In the genomic region with DNA sequence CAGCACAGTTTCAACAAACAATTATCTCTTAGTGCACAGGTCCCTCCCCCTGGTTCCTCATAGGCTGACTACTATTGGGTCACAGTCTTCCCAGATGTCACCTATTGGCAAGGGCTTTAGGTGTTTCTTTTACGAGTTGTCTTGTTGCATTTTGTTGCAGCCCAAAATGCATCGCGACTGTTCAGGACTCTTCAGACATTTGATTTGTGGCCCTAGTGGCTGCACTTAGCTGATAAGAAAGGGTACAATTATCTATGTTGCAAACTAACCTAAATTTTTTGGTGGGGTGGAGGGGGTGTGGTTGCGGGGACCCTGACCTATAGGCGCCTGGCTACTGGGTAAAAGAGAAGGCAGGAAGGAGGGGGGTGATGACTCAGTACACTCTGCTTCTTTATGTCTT, we compare ENCODE assay signal across 32 cellular contexts. TPM values are rescaled to one million over a fixed set of nuclear protein-coding genes. Genes with fewer than 3 reads are reported as not detected.
DNase-seq lines count a peak whose midpoint lies in the region; ATAC-seq, FAIRE-seq and TF ChIP-seq lines count a peak whose summit lies in the region.
"Had no signal": no experiment of that assay in that cellular context is flagged by ENCODE, and none has a peak within 500 bp of the region (broad histone marks: within the 10 kb centered on the region; RNA-seq: fewer than 3 reads in every experiment).

No MANE protein-coding gene starts in this region.

- H3K4me2 ChIP-seq in K562 (ENCODE audit: insufficient read depth, low read length): no peak overlapping the region
- H3K4me2 ChIP-seq: A549; BLaER1; BLaER1 treated with 17β-estradiol and CSF1 and Interleukin-3, amounts not matched to agents 10 nM and 100 nM had no signal

- peaks cover 1% of the 10 kb centered on the region for H3K36me3 ChIP-seq in H7 (replicated peaks; ENCODE audit: control insufficient read depth, insufficient read depth, low read length)
- H3K36me3 ChIP-seq in K562 (ENCODE audit: control insufficient read depth, insufficient read depth, low read length): peaks cover 42% of the 10 kb centered on the region
- H3K36me3 ChIP-seq in upper lobe of left lung: peaks cover 26 to 80% (median 37%) of the 10 kb centered on the region in 4 donors

- TF ChIP-seq CTCF in K562 (IDR thresholded peaks at IDR 0.05 in 2 of 3, conservative IDR thresholded peaks at IDR 0.05 in 1 of 3; ENCODE audit: insufficient read depth in 2 of 3, low read depth in 1 of 3, low read length in 3 of 3) (no peak), upper lobe of left lung (IDR thresholded peaks at IDR 0.05) (no peak)

- H3K79me2 ChIP-seq in K562 (ENCODE audit: control insufficient read depth, insufficient read depth, low read length): no peaks in the 10 kb centered on the region

- no peak for FAIRE-seq in K562 (lab: Jason Lieb, UNC)
- FAIRE-seq: A549, D721Med had no signal

- H2AFZ ChIP-seq in K562 (ENCODE audit: low read depth, low read length): no peak overlapping the region

- H3K4me1 ChIP-seq in K562 (replicated peaks in 1 of 2; ENCODE audit: control insufficient read depth in 2 of 2, insufficient read depth in 2 of 2, low read length in 2 of 2) (no peaks in the 10 kb centered on the region), upper lobe of left lung (no peaks in the 10 kb centered on the region)
- H3K4me1 ChIP-seq: A549; BE2C; BLaER1; BLaER1 treated with 17β-estradiol and CSF1 and Interleukin-3, amounts not matched to agents 10 nM and 100 nM; Caco-2 had no signal

- in situ Hi-C loops in K562 (cut with MboI): no loop called here

- ATAC-seq in K562: peak; percentile 67
- ATAC-seq in GM19455 (IDR thresholded peaks at IDR 0.05; ENCODE audit: unreplicated experiment): no peak
- no peak for ATAC-seq in upper lobe of left lung (ENCODE audit: low FRiP score in 2 of 2)
- ATAC-seq: A549; CD8-positive, alpha-beta T cell had no signal

- BruUV-seq in K562 (replicated peaks; lab: Mats Ljungman, UMichigan): no TSS peak

- no peaks in the 10 kb centered on the region for H3K9me1 ChIP-seq in K562 (ENCODE audit: control insufficient read depth, insufficient read depth, low read length)

- no peak for TF ChIP-seq EP300 in K562 (IDR thresholded peaks at IDR 0.05; ENCODE audit: low read length)
- TF ChIP-seq EP300 in upper lobe of left lung (IDR thresholded peaks at IDR 0.05): no peak

- no peak for TF ChIP-seq POLR2A in K562 (conservative IDR thresholded peaks at IDR 0.05)
- no peak for TF ChIP-seq POLR2A in erythroblast (IDR thresholded peaks at IDR 0.05; ENCODE audit: low read length)
- TF ChIP-seq POLR2A in upper lobe of left lung (IDR thresholded peaks at IDR 0.05): no peak

- intact Hi-C loops in K562 (cut with micrococcal nuclease): no loop called here

- H3K9me3 ChIP-seq in K562 (replicated peaks; ENCODE audit: control insufficient read depth, insufficient read depth, low read depth, low read length): peaks cover 11% of the 10 kb centered on the region
- H3K9me3 ChIP-seq in upper lobe of left lung: peaks cover 22 to 64% (median 47%) of the 10 kb centered on the region in 4 donors

- H3K27me3 ChIP-seq in H7 (ENCODE audit: control insufficient read depth, insufficient read depth, low read length): no peaks in the 10 kb centered on the region; the same call in 1 of the 2 replicates
- H3K27me3 ChIP-seq in K562 (ENCODE audit: control insufficient read depth in 2 of 2, insufficient read depth in 2 of 2, low read length in 2 of 2): no peaks in the 10 kb centered on the region
- H3K27me3 ChIP-seq in upper lobe of left lung: no peaks in the 10 kb centered on the region
- H3K27me3 ChIP-seq: BE2C; BLaER1; BLaER1 treated with 17β-estradiol and CSF1 and Interleukin-3, amounts not matched to agents 10 nM and 100 nM had no signal

- no peak overlapping the region for H3K9ac ChIP-seq in K562 (ENCODE audit: insufficient read depth in 1 of 2, low read depth in 2 of 2, low read length in 2 of 2)
- H3K9ac ChIP-seq: BLaER1; BLaER1 treated with 17β-estradiol and CSF1 and Interleukin-3, amounts not matched to agents 10 nM and 100 nM had no signal

- CTCF ChIA-PET in K562 (lab: Yijun Ruan, JAX; ENCODE audit: low intra/inter-chr PET ratio): no interaction called here

- POLR2A ChIA-PET in K562 (lab: Yijun Ruan, JAX): no interaction called here

- TF ChIP-seq RAD21 in K562 (CRISPR knock-in tag; conservative IDR thresholded peaks at IDR 0.05 in 1 of 2, IDR thresholded peaks at IDR 0.05 in 1 of 2): no peak

- H3K4me3 ChIP-seq in H7 (ENCODE audit: insufficient read depth, low read depth, low read length): no peak overlapping the region
- no peak overlapping the region for H3K4me3 ChIP-seq in K562
- H3K4me3 ChIP-seq in upper lobe of left lung: no peak overlapping the region
- H3K4me3 ChIP-seq: A549; BLaER1; BLaER1 treated with 17β-estradiol and CSF1 and Interleukin-3, amounts not matched to agents 10 nM and 100 nM had no signal

- WGBS in K562 (ENCODE audit: insufficient coverage, low coverage, missing lambda C conversion rate): 54% methylated on average over 5 of the region's 5 CpGs
- 97 to 99% methylated on average over 5 of the region's 5 CpGs for WGBS in upper lobe of left lung, 2 donors

- H4K20me1 ChIP-seq in K562 (replicated peaks; ENCODE audit: control insufficient read depth, insufficient read depth, low read length): no peaks in the 10 kb centered on the region
- H4K20me1 ChIP-seq: BLaER1; BLaER1 treated with 17β-estradiol and CSF1 and Interleukin-3, amounts not matched to agents 10 nM and 100 nM had no signal

- DNase-seq in H7 (peak; percentile 5), K562 (ENCODE audit: extremely low read depth in 1 of 4, low spot score in 3 of 4) (peak in 3 of 4 experiments; percentile 13 to 37 (median 31)), erythroblast (lab: John Stamatoyannopoulos, UW) (peak; percentile 3), SW 1271 (lab: John Stamatoyannopoulos, UW) (no peak), upper lobe of left lung (no peak)
- DNase-seq: 8988T; ACHN; AML-193; BE2C; C1 segment of cervical spinal cord; Caco-2; Calu3; CD4-positive, alpha-beta memory T cell; CD4-positive, alpha-beta T cell; CD4-positive, CD25-positive, alpha-beta regulatory T cell; CD8-positive, alpha-beta memory T cell; CD8-positive, alpha-beta T cell; COR-L47; DMS 273 treated with DMSO at 0.1 percent for 48 hours; DMS153; DMS53; DMS79; DMS79 treated with DMSO at 0.1 percent for 48 hours; DND-41; EL had no signal

- H3K27ac ChIP-seq in K562 (ENCODE audit: extremely low read depth, low read depth, low read length) (no peak overlapping the region), upper lobe of left lung (no peak overlapping the region)
- H3K27ac ChIP-seq: 22Rv1; A549; BLaER1; BLaER1 treated with 17β-estradiol and CSF1 and Interleukin-3, amounts not matched to agents 10 nM and 100 nM; C4-2B had no signal

TF ChIP-seq in K562, 482 proteins besides CTCF, POLR2A, EP300 and RAD21 (continues in another document):
- TF ChIP-seq MEIS2 (IDR thresholded peaks at IDR 0.05; ENCODE audit: partially characterized antibody): peak; percentile 58
- peak; percentile 39; the same call in 1 of the 2 replicates for TF ChIP-seq ARID1B (IDR thresholded peaks at IDR 0.05)

RNA-seq across cellular contexts. Expression of a gene that starts 29.1 kb away (rescaled TPM):
- total RNA-seq in H7 (2014; rRNA removed; shearing (Covaris generic)): 70.5 and 82.7 TPM in 2 replicates
- 26.6 and 60.5 TPM in 2 replicates for total RNA-seq in K562 (2011; cell fraction: chromatin; rRNA removed; ENCODE audit: low replicate concordance)
- 19.8 and 24.5 TPM in 2 replicates for total RNA-seq in K562 (2011; cell fraction: nucleolus; rRNA removed)
- total RNA-seq in K562 (2011; cell fraction: nucleoplasm; rRNA removed): 44.8 and 76.0 TPM in 2 replicates
- total RNA-seq in K562 (2014; rRNA removed) (16.2 and 21.4 TPM in 2 replicates), K562 (2014; rRNA removed; fragmentation: Illumina TruSeq; extraction: Trizol) (32.5 and 37.2 TPM in 2 replicates), K562 (2015; rRNA removed; fragmentation: Illumina TruSeq; extraction: Trizol) (31.6 and 33.8 TPM in 2 replicates), K562 (2021) (22.1 and 23.5 TPM in 2 replicates), upper lobe of left lung (10 to 100 TPM in 5 of 6 donors, 1 to 10 TPM in 1; 4.1 to 22.3 (median 11.9) TPM)
- polyA plus RNA-seq in K562 (2011; rRNA removed) (40.8 and 49.4 TPM in 2 replicates), K562 (2014; fragmentation: Illumina TruSeq; extraction: Trizol) (25.9 and 28.9 TPM in 2 replicates), K562 (2014; fragmentation: Nextera tagmentation; extraction: Ambion mirVana) (10 to 100 TPM; 25.2 to 29.1 TPM), K562 (2014; rRNA removed) (22.6 and 24.8 TPM in 2 replicates)
- polyA plus RNA-seq in K562 (2011; cell fraction: cytosol; rRNA removed): 19.0 and 33.4 TPM in 2 replicates
- 16.6 and 23.3 TPM in 2 replicates for polyA plus RNA-seq in K562 (2011; cell fraction: nucleus; rRNA removed)
- polyA plus RNA-seq in K562 (2012): 15.6 and 22.4 TPM in 2 replicates
- polyA minus RNA-seq in K562 (2011; rRNA and poly(A)+ RNA removed): 39.0 and 53.1 TPM in 2 replicates
- 14.0 and 22.3 TPM in 2 replicates for polyA minus RNA-seq in K562 (2011; cell fraction: cytosol; rRNA and poly(A)+ RNA removed)
- 17.0 and 31.5 TPM in 2 replicates for polyA minus RNA-seq in K562 (2011; cell fraction: nucleus; rRNA and poly(A)+ RNA removed)

RNA-seq across cellular contexts. Expression of a gene that starts 32.4 kb away (rescaled TPM):
- total RNA-seq in H7 (2014; rRNA removed; shearing (Covaris generic)): 3.3 and 9.8 TPM in 2 replicates
- total RNA-seq in K562 (2011; cell fraction: chromatin; rRNA removed; ENCODE audit: low replicate concordance): 47.3 and 62.1 TPM in 2 replicates
- total RNA-seq in K562 (2011; cell fraction: nucleolus; rRNA removed): 40.9 and 57.4 TPM in 2 replicates
- total RNA-seq in K562 (2011; cell fraction: nucleoplasm; rRNA removed): 60.1 and 64.7 TPM in 2 replicates
- total RNA-seq in K562 (2014; rRNA removed) (5.3 and 5.6 TPM in 2 replicates), K562 (2014; rRNA removed; fragmentation: Illumina TruSeq; extraction: Trizol) (15.4 and 15.8 TPM in 2 replicates), K562 (2015; rRNA removed; fragmentation: Illumina TruSeq; extraction: Trizol) (10.8 and 11.7 TPM in 2 replicates), K562 (2021) (7.8 and 9.6 TPM in 2 replicates), upper lobe of left lung (10 to 100 TPM in 5 of 6 donors, 1 to 10 TPM in 1; 7.9 to 15.6 (median 13.1) TPM)
- polyA plus RNA-seq in K562 (2011; rRNA removed) (11.3 and 11.4 TPM in 2 replicates), K562 (2014; fragmentation: Illumina TruSeq; extraction: Trizol) (7.6 and 9.4 TPM in 2 replicates), K562 (2014; fragmentation: Nextera tagmentation; extraction: Ambion mirVana) (1 to 10 TPM; 4.7 to 5.3 TPM), K562 (2014; rRNA removed) (5.0 and 5.2 TPM in 2 replicates)
- 7.0 and 15.1 TPM in 2 replicates for polyA plus RNA-seq in K562 (2011; cell fraction: cytosol; rRNA removed)
- polyA plus RNA-seq in K562 (2011; cell fraction: nucleus; rRNA removed): 6.2 and 7.7 TPM in 2 replicates
- 4.0 and 5.2 TPM in 2 replicates for polyA plus RNA-seq in K562 (2012)
- 19.4 and 19.8 TPM in 2 replicates for polyA minus RNA-seq in K562 (2011; rRNA and poly(A)+ RNA removed)
- 8.9 and 12.7 TPM in 2 replicates for polyA minus RNA-seq in K562 (2011; cell fraction: cytosol; rRNA and poly(A)+ RNA removed)
- polyA minus RNA-seq in K562 (2011; cell fraction: nucleus; rRNA and poly(A)+ RNA removed): 19.0 and 26.4 TPM in 2 replicates

Comparison
In these comparisons a context has a peak if more than half of its experiments do, and no peak if none do; other contexts are left out.
1. DNase-seq: peak in H7 (single experiment), K562 (3 of 4) and erythroblast (2 of 2); none in SW 1271 (0 of 2) and upper lobe of left lung (0 of 2).